In genomic region chr6:30508890-30509736, GRCh38 we compare ENCODE assay signal across 9 cellular contexts. TPM values are rescaled to one million over a fixed set of nuclear protein-coding genes. Genes with fewer than 3 reads are reported as not detected.
DNase-seq lines count a peak whose midpoint lies in the region; ATAC-seq and TF ChIP-seq lines count a peak whose summit lies in the region.
"Had no signal": no experiment of that assay in that cellular context is flagged by ENCODE, and none has a peak within 500 bp of the region (broad histone marks: within the 10 kb centered on the region; RNA-seq: fewer than 3 reads in every experiment).

No MANE protein-coding gene starts in this region.

- no peaks in the 10 kb centered on the region for H3K9me3 Mint-ChIP-seq in CD4-positive, alpha-beta T cell

- DNase-seq in CD4-positive, alpha-beta T cell = no peak
- peak; percentile 61 for DNase-seq in HCEC 1CT
- peak; percentile 73 for DNase-seq in SK-N-MC (ENCODE audit: low read depth, low spot score)
- no peak for DNase-seq in right cardiac atrium
- no peak for DNase-seq in NCI-H2081 treated with DMSO at 0.1 percent for 48 hours (lab: John Stamatoyannopoulos, UW)
- DNase-seq in RKO (ENCODE audit: low spot score) = no peak
- DNase-seq in GOT3 (lab: John Stamatoyannopoulos, UW) = no peak

- no peak for TF ChIP-seq EP300 in gastroesophageal sphincter (IDR thresholded peaks at IDR 0.05)

- intact Hi-C loops in CD4-positive, alpha-beta T cell (cut with DNase I, micrococcal nuclease) = loop anchor here (2.0 kb wide), 2 partner anchors 14 to 18 kb away; no protein-coding TSS in a partner anchor
- intact Hi-C loops in right cardiac atrium (cut with DNase I) = no loop called here

- no peaks in the 10 kb centered on the region for H3K36me3 ChIP-seq in SK-N-MC (ENCODE audit: insufficient read depth, low read length)
- H3K36me3 ChIP-seq in gastroesophageal sphincter = no peaks in the 10 kb centered on the region
- H3K36me3 ChIP-seq: adrenal gland had no signal

- no peak overlapping the region for H3K9ac ChIP-seq in SK-N-MC (ENCODE audit: insufficient read length)

- peak overlapping the region; percentile 72 for H3K4me3 Mint-ChIP-seq in CD4-positive, alpha-beta T cell

- WGBS in right cardiac atrium = 41% methylated on average over 5 of the region's 5 CpGs
- 30 to 48% methylated on average over 4 to 5 of the region's 5 CpGs for WGBS in gastroesophageal sphincter (ENCODE audit: low coverage in 1 of 2), 2 donors

- peak overlapping the region; percentile 65 for H3K27ac ChIP-seq in CD4-positive, alpha-beta T cell (ENCODE audit: low read depth, low read length)
- H3K27ac ChIP-seq in SK-N-MC (peak overlapping the region; percentile 91), right cardiac atrium (ENCODE audit: low read length) (peak overlapping the region; percentile 7), gastroesophageal sphincter (peak overlapping the region in 1 of 4 donors; percentile 42)

- peak; percentile 85 for ATAC-seq in CD4-positive, alpha-beta T cell (ENCODE audit: poor library complexity)
- ATAC-seq in right cardiac atrium (peak in 1 of 2 donors; percentile 32), gastroesophageal sphincter (no peak)

- H3K4me1 Mint-ChIP-seq in CD4-positive, alpha-beta T cell (ENCODE audit: low read depth) = peaks cover 62% of the 10 kb centered on the region

- peak overlapping the region; percentile 79 for H3K27ac Mint-ChIP-seq in CD4-positive, alpha-beta T cell

- H3K27me3 ChIP-seq in CD4-positive, alpha-beta T cell (ENCODE audit: control insufficient read depth, insufficient read depth, low read length) = no peaks in the 10 kb centered on the region
- H3K27me3 ChIP-seq in right cardiac atrium (ENCODE audit: control insufficient read depth, insufficient read depth) (no peaks in the 10 kb centered on the region), gastroesophageal sphincter (peaks cover 10% of the 10 kb centered on the region)
- H3K27me3 ChIP-seq: adrenal gland had no signal

- no peak for TF ChIP-seq CTCF in CD4-positive, alpha-beta T cell (IDR thresholded peaks at IDR 0.05)
- no peak for TF ChIP-seq CTCF in gastroesophageal sphincter (IDR thresholded peaks at IDR 0.05)

- CTCF ChIA-PET in CD4-positive, alpha-beta T cell (lab: Charles Lee) = interaction anchor here (0.8 to 6.3 kb wide), 12 partner anchors 9 to 88 kb away, joined by 3 to 33 read pairs (median 4); no protein-coding TSS in a partner anchor

- no peak for TF ChIP-seq POLR2A in gastroesophageal sphincter (IDR thresholded peaks at IDR 0.05)

- H3K4me3 ChIP-seq in SK-N-MC = peak overlapping the region; percentile 20
- H3K4me3 ChIP-seq in right cardiac atrium (ENCODE audit: low read length) = no peak overlapping the region
- no peak overlapping the region for H3K4me3 ChIP-seq in gastroesophageal sphincter
- H3K4me3 ChIP-seq: adrenal gland had no signal

- H3K36me3 Mint-ChIP-seq in CD4-positive, alpha-beta T cell (ENCODE audit: low read depth) = no peaks in the 10 kb centered on the region

- H3K27me3 Mint-ChIP-seq in CD4-positive, alpha-beta T cell = no peaks in the 10 kb centered on the region

- H3K9me3 ChIP-seq in CD4-positive, alpha-beta T cell (ENCODE audit: control insufficient read depth, low read length) = no peaks in the 10 kb centered on the region
- H3K9me3 ChIP-seq in SK-N-MC (ENCODE audit: low read depth, low read length) (no peaks in the 10 kb centered on the region), right cardiac atrium (ENCODE audit: control insufficient read depth, low read length) (no peaks in the 10 kb centered on the region), gastroesophageal sphincter (no peaks in the 10 kb centered on the region)
- H3K9me3 ChIP-seq: adrenal gland had no signal

- H3K4me1 ChIP-seq in right cardiac atrium (ENCODE audit: control insufficient read depth, insufficient read depth, low read length) (no peaks in the 10 kb centered on the region), gastroesophageal sphincter (no peaks in the 10 kb centered on the region)
- H3K4me1 ChIP-seq: adrenal gland had no signal

- POLR2A ChIA-PET in CD4-positive, alpha-beta T cell (lab: Charles Lee) = interaction anchor here (0.7 to 5.6 kb wide), 19 partner anchors 9 to 167 kb away, joined by 3 to 206 read pairs (median 5); partner anchors contain the start of genes GNL1, HLA-E, MRPS18B and PPP1R10

RNA-seq across cellular contexts. Expression of gene HLA-E, which starts 19.8 kb away (rescaled TPM):
- total RNA-seq in CD4-positive, alpha-beta T cell = 1,000 to 10,000 TPM; 1,136 to 1,173 TPM
- total RNA-seq in right cardiac atrium (100 to 1,000 TPM; 180 to 230 (median 214) TPM), gastroesophageal sphincter (100 to 1,000 TPM; 259 to 607 (median 482) TPM)
- 227 TPM for polyA plus RNA-seq in right cardiac atrium

RNA-seq across cellular contexts. Expression of gene GNL1, which starts 47.2 kb away (rescaled TPM):
- 100 to 1,000 TPM; 145 to 151 TPM for total RNA-seq in CD4-positive, alpha-beta T cell
- total RNA-seq in right cardiac atrium (10 to 100 TPM; 22.7 to 33.7 (median 24.8) TPM), gastroesophageal sphincter (10 to 100 TPM; 39.2 to 48.3 (median 42.4) TPM)
- 24.2 TPM for polyA plus RNA-seq in right cardiac atrium

RNA-seq across cellular contexts. Expression of gene PRR3, which starts 48.0 kb away (rescaled TPM):
- 10 to 100 TPM; 10.3 to 13.2 TPM for total RNA-seq in CD4-positive, alpha-beta T cell
- total RNA-seq in right cardiac atrium = 1 to 10 TPM; 4.4 to 5.7 (median 4.9) TPM
- 4.2 TPM for polyA plus RNA-seq in right cardiac atrium
- 10 to 100 TPM in 2 of 4 donors, 1 to 10 TPM in 2; 3.5 to 21.6 (median 7.9) TPM for total RNA-seq in gastroesophageal sphincter

Comparison
In these comparisons a context has a peak if more than half of its experiments do, and no peak if none do; other contexts are left out.
1. DNase-seq: peak in HCEC 1CT (single experiment) and SK-N-MC (single experiment); none in CD4-positive, alpha-beta T cell (0 of 10), right cardiac atrium (0 of 3), NCI-H2081 treated with DMSO at 0.1 percent for 48 hours (single experiment), RKO (single experiment) and GOT3 (single experiment).
2. intact Hi-C loops: an anchor here in CD4-positive, alpha-beta T cell (2.0 kb wide); none called in right cardiac atrium.